Comparison of ENCODE assay signal across 1 cellular context in genomic region chr7:73978681-73979563, GRCh38.
TF ChIP-seq lines count a peak whose summit lies in the region.

No MANE protein-coding gene starts in this region.

TF ChIP-seq in HepG2, 621 proteins besides CTCF, POLR2A, EP300 and RAD21 (continued from another document and continues in another):
- peak; percentile 68 for TF ChIP-seq ZNF687 (CRISPR knock-in tag; IDR thresholded peaks at IDR 0.05)
- TF ChIP-seq ZNF354B (CRISPR knock-in tag; IDR thresholded peaks at IDR 0.05): no peak
- TF ChIP-seq ZNF616 (CRISPR knock-in tag; IDR thresholded peaks at IDR 0.05; ENCODE audit: low read depth): no peak
- TF ChIP-seq RFXANK (CRISPR knock-in tag; IDR thresholded peaks at IDR 0.05): no peak
- 0 out of 2 replicates have a peak, but pooled peaks have one; percentile 36 for TF ChIP-seq ZNF710 (CRISPR knock-in tag; IDR thresholded peaks at IDR 0.05; ENCODE audit: borderline replicate concordance)
- no peak for TF ChIP-seq TAF1 (CRISPR knock-in tag; IDR thresholded peaks at IDR 0.05)
- peak; percentile 70; the same call in 1 of the 2 replicates for TF ChIP-seq HDAC2 (CRISPR knock-in tag; IDR thresholded peaks at IDR 0.05)
- TF ChIP-seq PITX1 (CRISPR knock-in tag; IDR thresholded peaks at IDR 0.05): no peak
- TF ChIP-seq MAFF (IDR thresholded peaks at IDR 0.05; ENCODE audit: low read depth, low read length): no peak
- TF ChIP-seq ZNF660 (CRISPR knock-in tag; IDR thresholded peaks at IDR 0.05; ENCODE audit: borderline replicate concordance, low read depth): no peak
- TF ChIP-seq SYNCRIP (IDR thresholded peaks at IDR 0.05; ENCODE audit: insufficient read depth, low read depth, low read length): no peak
- no peak for TF ChIP-seq ZFP36L2 (CRISPR knock-in tag; IDR thresholded peaks at IDR 0.05)
- TF ChIP-seq ZNF547 (CRISPR knock-in tag; IDR thresholded peaks at IDR 0.05): no peak
- TF ChIP-seq ZNF761 (CRISPR knock-in tag; conservative IDR thresholded peaks at IDR 0.05): no peak
- no peak for TF ChIP-seq ZSCAN20 (CRISPR knock-in tag; IDR thresholded peaks at IDR 0.05; ENCODE audit: borderline replicate concordance)
- no peak for TF ChIP-seq PAX8 (CRISPR knock-in tag; IDR thresholded peaks at IDR 0.05; ENCODE audit: borderline replicate concordance)
- TF ChIP-seq CENPT (CRISPR knock-in tag; IDR thresholded peaks at IDR 0.05; ENCODE audit: low read depth): no peak
- no peak for TF ChIP-seq U2AF1 (optimal IDR thresholded peaks at IDR 0.05; ENCODE audit: low read depth, low read length)
- no peak for TF ChIP-seq ELF4 (CRISPR knock-in tag; IDR thresholded peaks at IDR 0.05; ENCODE audit: borderline replicate concordance)
- no peak for TF ChIP-seq ZNF546 (CRISPR knock-in tag; conservative IDR thresholded peaks at IDR 0.05)
- no peak for TF ChIP-seq KDM1A (CRISPR knock-in tag; IDR thresholded peaks at IDR 0.05)
- TF ChIP-seq SRSF1 (optimal IDR thresholded peaks at IDR 0.05; ENCODE audit: low read depth, low read length): no peak
- TF ChIP-seq AGO1 (IDR thresholded peaks at IDR 0.05; ENCODE audit: low read depth, low read length, poor library complexity, severe bottlenecking): no peak
- TF ChIP-seq NFE2L2 (IDR thresholded peaks at IDR 0.05; ENCODE audit: low read length): no peak
- no peak for TF ChIP-seq EED (CRISPR knock-in tag; IDR thresholded peaks at IDR 0.05)
- no peak for TF ChIP-seq ZNF34 (CRISPR knock-in tag; IDR thresholded peaks at IDR 0.05; ENCODE audit: borderline replicate concordance)
- TF ChIP-seq ZNF703 (CRISPR knock-in tag; IDR thresholded peaks at IDR 0.05; ENCODE audit: borderline replicate concordance): no peak
- TF ChIP-seq ZNF607 (CRISPR knock-in tag; IDR thresholded peaks at IDR 0.05; ENCODE audit: borderline replicate concordance): no peak
- TF ChIP-seq RBM22 (optimal IDR thresholded peaks at IDR 0.05; ENCODE audit: low read length): no peak
- TF ChIP-seq PBX3 (CRISPR knock-in tag; IDR thresholded peaks at IDR 0.05; ENCODE audit: borderline replicate concordance): no peak
- TF ChIP-seq JARID2 (CRISPR knock-in tag; IDR thresholded peaks at IDR 0.05; ENCODE audit: insufficient replicate concordance): no peak
- no peak for TF ChIP-seq ZNF136 (CRISPR knock-in tag; IDR thresholded peaks at IDR 0.05; ENCODE audit: low read depth)
- TF ChIP-seq SP140L (CRISPR knock-in tag; IDR thresholded peaks at IDR 0.05; ENCODE audit: borderline replicate concordance): no peak
- no peak for TF ChIP-seq ZBTB1 (CRISPR knock-in tag; IDR thresholded peaks at IDR 0.05; ENCODE audit: borderline replicate concordance)
- TF ChIP-seq ARHGAP35 (CRISPR knock-in tag; IDR thresholded peaks at IDR 0.05; ENCODE audit: borderline replicate concordance): no peak
- peak; percentile 94 for TF ChIP-seq PPARG (CRISPR knock-in tag; conservative IDR thresholded peaks at IDR 0.05)
- no peak for TF ChIP-seq ZNF747 (CRISPR knock-in tag; IDR thresholded peaks at IDR 0.05; ENCODE audit: borderline replicate concordance)
- TF ChIP-seq CHCHD3 (CRISPR knock-in tag; IDR thresholded peaks at IDR 0.05): no peak
- no peak for TF ChIP-seq HOXA5 (CRISPR knock-in tag; IDR thresholded peaks at IDR 0.05)
- no peak for TF ChIP-seq ZMAT5 (CRISPR knock-in tag; IDR thresholded peaks at IDR 0.05; ENCODE audit: borderline replicate concordance, low read depth)
- TF ChIP-seq ZMYM2 (CRISPR knock-in tag; IDR thresholded peaks at IDR 0.05): no peak
- TF ChIP-seq ZNF580 (CRISPR knock-in tag; IDR thresholded peaks at IDR 0.05; ENCODE audit: borderline replicate concordance, low read depth): no peak
- no peak for TF ChIP-seq ZNF564 (CRISPR knock-in tag; IDR thresholded peaks at IDR 0.05)
- TF ChIP-seq KDM5B (CRISPR knock-in tag; IDR thresholded peaks at IDR 0.05; ENCODE audit: borderline replicate concordance): no peak
- TF ChIP-seq ZBTB42 (CRISPR knock-in tag; IDR thresholded peaks at IDR 0.05): no peak
- no peak for TF ChIP-seq ZNF678 (CRISPR knock-in tag; IDR thresholded peaks at IDR 0.05)
- TF ChIP-seq SMARCC2 (IDR thresholded peaks at IDR 0.05): no peak
- TF ChIP-seq ZNF782 (CRISPR knock-in tag; IDR thresholded peaks at IDR 0.05; ENCODE audit: borderline replicate concordance): no peak
- TF ChIP-seq HOMEZ (CRISPR knock-in tag; IDR thresholded peaks at IDR 0.05; ENCODE audit: low read depth): 0 out of 2 replicates have a peak, but pooled peaks have one; percentile 34
- no peak for TF ChIP-seq ZBTB49 (CRISPR knock-in tag; IDR thresholded peaks at IDR 0.05; ENCODE audit: borderline replicate concordance)
- TF ChIP-seq ZBTB4 (CRISPR knock-in tag; IDR thresholded peaks at IDR 0.05; ENCODE audit: borderline replicate concordance): no peak
- no peak for TF ChIP-seq SRSF4 (IDR thresholded peaks at IDR 0.05; ENCODE audit: low read depth, low read length, poor library complexity, severe bottlenecking)
- TF ChIP-seq TFE3 (CRISPR knock-in tag; IDR thresholded peaks at IDR 0.05): peak; percentile 43; the same call in 1 of the 2 replicates
- TF ChIP-seq ZBTB38 (CRISPR knock-in tag; IDR thresholded peaks at IDR 0.05): peak; percentile 18; the same call in 1 of the 2 replicates
- TF ChIP-seq SAFB2 (CRISPR knock-in tag; IDR thresholded peaks at IDR 0.05; ENCODE audit: borderline replicate concordance, low read depth): no peak
- no peak for TF ChIP-seq ZNF432 (CRISPR knock-in tag; IDR thresholded peaks at IDR 0.05; ENCODE audit: borderline replicate concordance)
- TF ChIP-seq ZSCAN12 (CRISPR knock-in tag; IDR thresholded peaks at IDR 0.05): no peak
